8 cellular contexts compared by ENCODE assay signal in the genomic region with DNA sequence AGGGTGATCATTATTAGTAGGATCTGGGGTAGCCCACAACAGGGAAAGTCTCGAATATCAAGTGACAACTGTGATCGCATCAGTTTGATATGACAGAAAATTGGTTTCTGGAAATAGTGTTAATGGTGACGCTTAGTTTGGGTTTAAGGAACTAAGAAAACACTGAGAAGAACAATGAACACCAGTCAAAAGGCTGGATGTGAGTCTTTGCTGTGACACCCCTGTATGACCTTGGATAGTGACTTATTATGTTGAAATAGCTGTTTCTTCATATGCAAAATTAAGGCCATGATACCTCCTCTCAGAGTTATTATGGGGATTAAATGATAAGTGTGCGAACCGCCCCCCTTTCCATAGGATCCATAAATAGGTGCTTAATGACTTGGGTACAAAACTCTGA. TPM values are rescaled to one million over a fixed set of nuclear protein-coding genes. Genes with fewer than 3 reads are reported as not detected.
DNase-seq lines count a peak whose midpoint lies in the region; ATAC-seq, FAIRE-seq and TF ChIP-seq lines count a peak whose summit lies in the region.

No MANE protein-coding gene starts in this region.

- TF ChIP-seq CTCF in GM12865 (IDR thresholded peaks at IDR 0.05; ENCODE audit: insufficient read depth, low read depth, low read length, missing control alignments) = no peak
- no peak for TF ChIP-seq CTCF in PC-3 (conservative IDR thresholded peaks at IDR 0.05; ENCODE audit: low read depth, low read length)
- TF ChIP-seq CTCF in GM20000 (IDR thresholded peaks at IDR 0.05; ENCODE audit: extremely low read depth, missing control alignments) = no peak

- intact Hi-C loops in PC-3 (cut with micrococcal nuclease) = no loop called here
- intact Hi-C loops in left colon (cut with DNase I, micrococcal nuclease) = no loop called here

- H3K79me2 ChIP-seq in PC-3 (ENCODE audit: low read length) = peaks cover 60% of the 10 kb centered on the region

- peak overlapping the region; percentile 91 for H3K9ac ChIP-seq in PC-3 (ENCODE audit: low read length)

- BruUV-seq in PC-3 (replicated peaks; lab: Mats Ljungman, UMichigan) = no TSS peak

- peak overlapping the region; percentile 82 for H3K4me2 ChIP-seq in PC-3 (ENCODE audit: low read length)

- H3K36me3 ChIP-seq in PC-3 (ENCODE audit: low read depth, low read length) = no peaks in the 10 kb centered on the region
- H3K36me3 ChIP-seq in esophagus (ENCODE audit: control insufficient read depth in 2 of 2, insufficient read depth in 2 of 2, low read length in 1 of 2) = no peaks in the 10 kb centered on the region

- no peak for FAIRE-seq in RCC 7860 (lab: Jason Lieb, UNC)

- H3K9me3 ChIP-seq in PC-3 (ENCODE audit: low read length) (no peaks in the 10 kb centered on the region), esophagus (ENCODE audit: control insufficient read depth in 2 of 2, insufficient read depth in 1 of 2, low read depth in 1 of 2, low read length in 1 of 2) (no peaks in the 10 kb centered on the region)

- H3K27ac ChIP-seq in PC-3 (ENCODE audit: low read length) (no peak overlapping the region), esophagus (ENCODE audit: low read depth in 2 of 2, low read length in 1 of 2) (peak overlapping the region in 1 of 2 donors; percentile 91)

- POLR2A ChIA-PET in PC-3 (lab: Charles Lee; ENCODE audit: unreplicated experiment) = no interaction called here

- WGBS in esophagus, 2 donors = 28 to 31% methylated on average over 5 of the region's 5 CpGs

- H3K4me1 ChIP-seq in PC-3 (ENCODE audit: insufficient read depth, low read length) (peaks cover 17% of the 10 kb centered on the region; the same call in 1 of the 2 replicates), esophagus (ENCODE audit: control insufficient read depth in 2 of 2, insufficient read depth in 2 of 2, low read length in 1 of 2) (no peaks in the 10 kb centered on the region)

- no peak for ATAC-seq in PC-3
- no peak for ATAC-seq in left colon

- CTCF ChIA-PET in PC-3 (lab: Charles Lee) = no interaction called here

- peaks cover 42% of the 10 kb centered on the region for H4K20me1 ChIP-seq in PC-3 (ENCODE audit: low read length)

- H3K4me3 ChIP-seq in GM12865 (ENCODE audit: low read depth, low read length) = peak overlapping the region; percentile 91
- peak overlapping the region; percentile 93 for H3K4me3 ChIP-seq in PC-3 (ENCODE audit: low read length)
- H3K4me3 ChIP-seq in esophagus (ENCODE audit: low read depth in 1 of 2, low read length in 2 of 2) = peak overlapping the region; percentile 91 to 99

- H2AFZ ChIP-seq in PC-3 (ENCODE audit: low read length) = 0 out of 2 replicates have a peak overlapping the region, but pooled peaks have one; percentile 30

- H3K9me2 ChIP-seq in PC-3 (replicated peaks; ENCODE audit: low read length) = no peaks in the 10 kb centered on the region

- no peaks in the 10 kb centered on the region for H3F3A ChIP-seq in PC-3 (ENCODE audit: low read length, unreplicated experiment)

- H3K27me3 ChIP-seq in PC-3 (ENCODE audit: low read length) (no peaks in the 10 kb centered on the region), esophagus (ENCODE audit: control insufficient read depth in 1 of 2, insufficient read depth in 2 of 2, low read length in 2 of 2) (no peaks in the 10 kb centered on the region)

- DNase-seq in GM12865 (ENCODE audit: low read depth) (peak; percentile 19), PC-3 (no peak), putamen (ENCODE audit: low spot score) (peak; percentile 7), iPS-NIHi11 (ENCODE audit: low spot score) (no peak), left colon (no peak), RCC 7860 (ENCODE audit: low spot score) (no peak), GM20000 (ENCODE audit: low spot score) (no peak)

RNA-seq across cellular contexts. Expression of a gene that starts 0.9 kb away (rescaled TPM):
- total RNA-seq in PC-3 (2014; rRNA removed) = 5.1 and 5.9 TPM in 2 replicates
- polyA plus RNA-seq in esophagus = 1 to 10 TPM; 3.3 to 3.7 TPM
- total RNA-seq in left colon = 1 to 10 TPM; 6.9 to 8.7 TPM

RNA-seq across cellular contexts. Expression of a gene that starts 29.4 kb away (rescaled TPM):
- total RNA-seq in PC-3 (2014; rRNA removed) = 27.1 and 50.7 TPM in 2 replicates
- 10 to 100 TPM; 12.4 to 13.9 TPM for polyA plus RNA-seq in esophagus
- 10 to 100 TPM; 17.7 to 25.8 TPM for total RNA-seq in left colon

RNA-seq across cellular contexts. Expression of a gene that starts 32.6 kb away (rescaled TPM):
- 42.5 and 43.1 TPM in 2 replicates for total RNA-seq in PC-3 (2014; rRNA removed)
- 10 to 100 TPM; 28.2 to 93.3 TPM for polyA plus RNA-seq in esophagus
- 10 to 100 TPM; 44.8 to 49.2 TPM for total RNA-seq in left colon

Comparison
In these comparisons a context has a peak if more than half of its experiments do, and no peak if none do; other contexts are left out.
1. DNase-seq: peak in GM12865 (single experiment) and putamen (single experiment); none in PC-3 (single experiment), iPS-NIHi11 (single experiment), left colon (0 of 2), RCC 7860 (single experiment) and GM20000 (single experiment).
2. Peak in every context shown above with its lines, with median percentiles within 50 percentile points of each other: H3K4me3 ChIP-seq.